In genomic region chr1:116493036-116493435, GRCh38 we compare ENCODE assay signal across 1 cellular context.
TF ChIP-seq lines count a peak whose summit lies in the region.

No MANE protein-coding gene starts in this region.

TF ChIP-seq in HepG2, 621 proteins besides CTCF, POLR2A, EP300 and RAD21 (continued from another document):
- TF ChIP-seq ZBTB33 (CRISPR knock-in tag; IDR thresholded peaks at IDR 0.05) = peak; percentile 16; the same call in 1 of the 2 replicates
- 0 out of 2 replicates have a peak, but pooled peaks have one; percentile 49 for TF ChIP-seq ZBTB37 (CRISPR knock-in tag; IDR thresholded peaks at IDR 0.05)
- TF ChIP-seq HNF4A (CRISPR knock-in tag; IDR thresholded peaks at IDR 0.05) = peak; percentile 52; the same call in 1 of the 2 replicates
- TF ChIP-seq ZBTB38 (CRISPR knock-in tag; IDR thresholded peaks at IDR 0.05) = no peak
- peak; percentile 51; the same call in 1 of the 2 replicates for TF ChIP-seq ZNF644 (CRISPR knock-in tag; IDR thresholded peaks at IDR 0.05; ENCODE audit: low read depth)
- TF ChIP-seq ZBTB8A (CRISPR knock-in tag; IDR thresholded peaks at IDR 0.05; ENCODE audit: borderline replicate concordance, low read depth) = no peak
- TF ChIP-seq MED1 (CRISPR knock-in tag; IDR thresholded peaks at IDR 0.05) = peak; percentile 23; the same call in 1 of the 2 replicates
- no peak for TF ChIP-seq XBP1 (CRISPR knock-in tag; IDR thresholded peaks at IDR 0.05)
- 0 out of 2 replicates have a peak, but pooled peaks have one; percentile 27 for TF ChIP-seq POGZ (CRISPR knock-in tag; IDR thresholded peaks at IDR 0.05)
- TF ChIP-seq RXRB (CRISPR knock-in tag; IDR thresholded peaks at IDR 0.05; ENCODE audit: borderline replicate concordance) = 0 out of 2 replicates have a peak, but pooled peaks have one; percentile 27
- TF ChIP-seq SOX13 (IDR thresholded peaks at IDR 0.05) = no peak
- TF ChIP-seq SOX13 (CRISPR knock-in tag; conservative IDR thresholded peaks at IDR 0.05 in 1 of 2, IDR thresholded peaks at IDR 0.05 in 1 of 2) = peak in 1 of 2 experiments; percentile 13; a peak in 1 of 4 replicates
- no peak for TF ChIP-seq JARID2 (CRISPR knock-in tag; IDR thresholded peaks at IDR 0.05; ENCODE audit: insufficient replicate concordance)
- TF ChIP-seq ZNF10 (CRISPR knock-in tag; IDR thresholded peaks at IDR 0.05; ENCODE audit: borderline replicate concordance, low read depth) = no peak
- TF ChIP-seq ATM (IDR thresholded peaks at IDR 0.05; ENCODE audit: borderline replicate concordance) = no peak
- no peak for TF ChIP-seq KDM2A (CRISPR knock-in tag; IDR thresholded peaks at IDR 0.05; ENCODE audit: borderline replicate concordance, low read depth)
- TF ChIP-seq GRHL1 (CRISPR knock-in tag; conservative IDR thresholded peaks at IDR 0.05) = no peak
- TF ChIP-seq ZFYVE20 (CRISPR knock-in tag; IDR thresholded peaks at IDR 0.05; ENCODE audit: borderline replicate concordance, low read depth) = no peak
- TF ChIP-seq KDM1A (CRISPR knock-in tag; IDR thresholded peaks at IDR 0.05) = no peak
- TF ChIP-seq NR2F6 (IDR thresholded peaks at IDR 0.05) = 0 out of 2 replicates have a peak, but pooled peaks have one; percentile 16
- TF ChIP-seq NR2F6 (CRISPR knock-in tag; IDR thresholded peaks at IDR 0.05) = no peak
- TF ChIP-seq ISX (CRISPR knock-in tag; conservative IDR thresholded peaks at IDR 0.05) = 0 out of 2 replicates have a peak, but pooled peaks have one; percentile 45
- TF ChIP-seq ZNF670 (CRISPR knock-in tag; IDR thresholded peaks at IDR 0.05; ENCODE audit: borderline replicate concordance) = no peak
- TF ChIP-seq SOX5 (CRISPR knock-in tag; IDR thresholded peaks at IDR 0.05; ENCODE audit: borderline replicate concordance) = no peak
- peak; percentile 38; the same call in 1 of the 2 replicates for TF ChIP-seq ZMYM4 (CRISPR knock-in tag; IDR thresholded peaks at IDR 0.05)
- TF ChIP-seq ZFX (CRISPR knock-in tag; IDR thresholded peaks at IDR 0.05; ENCODE audit: low read depth) = peak; percentile 5; the same call in 1 of the 2 replicates
- TF ChIP-seq MTA1 (CRISPR knock-in tag; IDR thresholded peaks at IDR 0.05; ENCODE audit: borderline replicate concordance) = no peak
- peak; percentile 37 for TF ChIP-seq ZNF18 (CRISPR knock-in tag; IDR thresholded peaks at IDR 0.05; ENCODE audit: insufficient replicate concordance)
- no peak for TF ChIP-seq TFDP2 (CRISPR knock-in tag; IDR thresholded peaks at IDR 0.05)
- no peak for TF ChIP-seq ZBTB43 (CRISPR knock-in tag; conservative IDR thresholded peaks at IDR 0.05)
- 0 out of 2 replicates have a peak, but pooled peaks have one; percentile 18 for TF ChIP-seq ARID5B (CRISPR knock-in tag; IDR thresholded peaks at IDR 0.05)
- TF ChIP-seq SKI (IDR thresholded peaks at IDR 0.05; ENCODE audit: partially characterized antibody) = peak; percentile 24
